10 cellular contexts compared by ENCODE assay signal in genomic region chr4:140595065-140595464, GRCh38. TPM values are rescaled to one million over a fixed set of nuclear protein-coding genes. Genes with fewer than 3 reads are reported as not detected.
DNase-seq lines count a peak whose midpoint lies in the region; ATAC-seq and TF ChIP-seq lines count a peak whose summit lies in the region.
"Had no signal": no experiment of that assay in that cellular context is flagged by ENCODE, and none has a peak within 500 bp of the region (broad histone marks: within the 10 kb centered on the region; RNA-seq: fewer than 3 reads in every experiment).

No MANE protein-coding gene starts in this region.

- POLR2A ChIA-PET in activated B cell treated with CpG ODN at 0.5 μM for 24 hours (lab: Charles Lee), result no interaction called here

- H3K27ac Mint-ChIP-seq in activated B cell treated with CpG ODN at 0.5 μM for 24 hours, result no peak overlapping the region

- intact Hi-C loops in activated B cell treated with CpG ODN at 0.5 μM for 24 hours (cut with micrococcal nuclease), result loop anchor here (1.0 kb wide), 2 partner anchors 256 to 289 kb away; no protein-coding TSS in a partner anchor

- 34% methylated on average over 1 of the region's 1 CpG for WGBS in liver

- H3K4me1 ChIP-seq in liver (ENCODE audit: control insufficient read depth in 4 of 4, insufficient read depth in 4 of 4, low read length in 3 of 4), result no peaks in the 10 kb centered on the region
- H3K4me1 ChIP-seq: BLaER1 had no signal

- H3K36me3 Mint-ChIP-seq in activated B cell treated with CpG ODN at 0.5 μM for 24 hours (ENCODE audit: low read depth), result no peaks in the 10 kb centered on the region

- no peak overlapping the region for H3K4me3 ChIP-seq in liver (ENCODE audit: low read depth in 1 of 3, low read length in 3 of 3)
- H3K4me3 ChIP-seq: BLaER1 had no signal

- peaks cover 0 to 2% (median 0%) of the 10 kb centered on the region in 4 donors for H3K27me3 ChIP-seq in liver (ENCODE audit: control insufficient read depth in 4 of 4, insufficient read depth in 4 of 4, low read length in 3 of 4)
- H3K27me3 ChIP-seq: BLaER1 had no signal

- peaks cover 29% of the 10 kb centered on the region for H3K27me3 Mint-ChIP-seq in activated B cell treated with CpG ODN at 0.5 μM for 24 hours

- ATAC-seq in HG03571 (IDR thresholded peaks at IDR 0.05; ENCODE audit: unreplicated experiment) (peak; percentile 55), activated B cell treated with CpG ODN at 0.5 μM for 24 hours (ENCODE audit: low read depth) (peak; percentile 70)

- no peaks in the 10 kb centered on the region for H3K36me3 ChIP-seq in liver (ENCODE audit: control insufficient read depth in 4 of 4, insufficient read depth in 3 of 4, low read depth in 1 of 4, low read length in 3 of 4)
- H3K36me3 ChIP-seq: BLaER1 had no signal

- peak; percentile 83 to 88 for TF ChIP-seq RAD21 in liver (IDR thresholded peaks at IDR 0.05)

- H3K9me3 Mint-ChIP-seq in activated B cell treated with CpG ODN at 0.5 μM for 24 hours, result no peaks in the 10 kb centered on the region

- H3K27ac ChIP-seq in liver (ENCODE audit: low read depth in 1 of 2, low read length in 2 of 2), result no peak overlapping the region
- no peak overlapping the region for H3K27ac ChIP-seq in substantia nigra (ENCODE audit: low read depth, low read length, poor library complexity, severe bottlenecking)
- H3K27ac ChIP-seq: BLaER1 had no signal

- H3K4me1 Mint-ChIP-seq in activated B cell treated with CpG ODN at 0.5 μM for 24 hours, result no peaks in the 10 kb centered on the region

- no peaks in the 10 kb centered on the region for H3K9me3 ChIP-seq in liver (ENCODE audit: control insufficient read depth in 4 of 4, low read length in 3 of 4)
- H3K9me3 ChIP-seq: BLaER1 had no signal

- H3K4me3 Mint-ChIP-seq in activated B cell treated with CpG ODN at 0.5 μM for 24 hours, result no peak overlapping the region

- H3K9ac ChIP-seq in liver (ENCODE audit: low read depth in 1 of 2, low read length in 2 of 2), result no peak overlapping the region
- H3K9ac ChIP-seq: BLaER1 had no signal

- no peak for TF ChIP-seq CTCF in activated B cell treated with CpG ODN at 0.5 μM for 24 hours (IDR thresholded peaks at IDR 0.05)
- peak; percentile 77 for TF ChIP-seq CTCF in liver (IDR thresholded peaks at IDR 0.05; ENCODE audit: low read depth, low read length, missing input control)

- CTCF ChIA-PET in activated B cell treated with CpG ODN at 0.5 μM for 24 hours (lab: Charles Lee), result interaction anchor here (1.2 to 1.9 kb wide), 4 partner anchors 10 to 293 kb away, joined by 5 to 14 read pairs (median 8); no protein-coding TSS in a partner anchor

- peak; percentile 42 to 64 (median 42) for DNase-seq in NCI-H1417 (lab: John Stamatoyannopoulos, UW)
- no peak for DNase-seq in NCI-H1417 treated with DMSO at 0.1 percent for 48 hours (lab: John Stamatoyannopoulos, UW)
- no peak for DNase-seq in activated B cell treated with CpG ODN at 0.5 μM for 24 hours
- DNase-seq in stimulated activated CD4-positive, alpha-beta T cell treated with anti-CD3 and anti-CD28 coated beads, Interleukin-2, amount 100 ng/mL, for 48 hours, result no peak
- no peak for DNase-seq in DMS79 treated with DMSO at 0.1 percent for 48 hours (lab: John Stamatoyannopoulos, UW)
- DNase-seq in substantia nigra (lab: John Stamatoyannopoulos, UW), result no peak

TF ChIP-seq in liver, 16 proteins besides CTCF, POLR2A, EP300 and RAD21:
- peak; percentile 44 for TF ChIP-seq FOXA2 (IDR thresholded peaks at IDR 0.05)
- no peak for TF ChIP-seq FOXA1 (IDR thresholded peaks at IDR 0.05)
- TF ChIP-seq RXRA (IDR thresholded peaks at IDR 0.05), result no peak
- TF ChIP-seq TAF1 (conservative IDR thresholded peaks at IDR 0.05), result no peak
- no peak for TF ChIP-seq SP1 (IDR thresholded peaks at IDR 0.05)
- no peak for TF ChIP-seq HNF4A (conservative IDR thresholded peaks at IDR 0.05)
- no peak for TF ChIP-seq HNF4G (IDR thresholded peaks at IDR 0.05)

RNA-seq across cellular contexts. Expression of gene UCP1, which starts 26.3 kb away (rescaled TPM):
- not detected in 2 replicates for total RNA-seq in activated B cell treated with CpG ODN at 0.5 μM for 24 hours
- not detected for total RNA-seq in liver
- polyA plus RNA-seq in liver, result not detected
- total RNA-seq: pulmonary artery endothelial cell had no signal

Comparison
In these comparisons a context has a peak if more than half of its experiments do, and no peak if none do; other contexts are left out.
1. DNase-seq: peak in NCI-H1417 (3 of 3); none in NCI-H1417 treated with DMSO at 0.1 percent for 48 hours (single experiment), activated B cell treated with CpG ODN at 0.5 μM for 24 hours (single experiment), stimulated activated CD4-positive, alpha-beta T cell treated with anti-CD3 and anti-CD28 coated beads, Interleukin-2, amount 100 ng/mL, for 48 hours (0 of 2), DMS79 treated with DMSO at 0.1 percent for 48 hours (single experiment) and substantia nigra (0 of 49).